Comparison of ENCODE assay signal across 8 cellular contexts in genomic region chr17:64847504-64848466, GRCh38.
DNase-seq lines count a peak whose midpoint lies in the region; ATAC-seq, FAIRE-seq and TF ChIP-seq lines count a peak whose summit lies in the region.
"Not testable (repeated sequence)": the region's sequence is repeated elsewhere in the genome, so short reads cannot be mapped to it uniquely, and the experiment has no call there.

No MANE protein-coding gene starts in this region.

- not testable (repeated sequence) for H3K4me3 ChIP-seq in Caco-2 (ENCODE audit: low read depth, low read length); K562; heart right ventricle; osteoblast (ENCODE audit: insufficient read depth, low read length)

- H3K9me3 Mint-ChIP-seq in Caco-2 (ENCODE audit: unreplicated experiment); activated CD4-positive, alpha-beta T cell treated with anti-CD3 and anti-CD28 coated beads, Interleukin-2, amount 10 ng/mL, durations not matched to agents 7 days and 5 days: not testable (repeated sequence)

- H2AFZ ChIP-seq in K562 (ENCODE audit: low read depth, low read length) = 0 out of 2 replicates have a peak overlapping the region, but pooled peaks have one; percentile 48
- not testable (repeated sequence) for H2AFZ ChIP-seq in osteoblast (ENCODE audit: low read length)

- intact Hi-C loops in Caco-2 (cut with micrococcal nuclease; ENCODE audit: unreplicated experiment); heart right ventricle (cut with DNase I): not testable (repeated sequence)
- intact Hi-C loops in K562 (cut with micrococcal nuclease) = loop anchor here (5.0 kb wide), 1 partner anchor 90 kb away; no protein-coding TSS in a partner anchor

- CTCF ChIA-PET in Caco-2 (lab: Charles Lee) = not testable (repeated sequence)
- CTCF ChIA-PET in activated CD4-positive, alpha-beta T cell treated with anti-CD3 and anti-CD28 coated beads, Interleukin-2, amount 10 ng/mL, durations not matched to agents 7 days and 5 days (lab: Charles Lee) = interaction anchor here (0.6 kb wide), 1 partner anchor 8 kb away, joined by 5 read pairs; no protein-coding TSS in a partner anchor
- CTCF ChIA-PET in K562 (lab: Yijun Ruan, JAX; ENCODE audit: low intra/inter-chr PET ratio) = interaction anchor here (1.4 kb wide), 1 partner anchor 91 kb away, joined by 4 read pairs; no protein-coding TSS in a partner anchor

- not testable (repeated sequence) for H3K4me1 ChIP-seq in Caco-2; heart right ventricle; osteoblast (ENCODE audit: insufficient read depth, low read length)
- H3K4me1 ChIP-seq in K562 (replicated peaks in 1 of 2; ENCODE audit: control insufficient read depth in 2 of 2, insufficient read depth in 2 of 2, low read length in 2 of 2) = peaks cover 0 to 16% of the 10 kb centered on the region in 2 experiments; a peak in 2 of 5 replicates

- 39% methylated on average over 22 of the region's 49 CpGs for WGBS in K562 (ENCODE audit: insufficient coverage, low coverage, missing lambda C conversion rate)
- WGBS in heart right ventricle, 2 donors = 54 to 55% methylated on average over 44 to 46 of the region's 49 CpGs

- H3K9me1 ChIP-seq in K562 (ENCODE audit: control insufficient read depth, insufficient read depth, low read length) = not testable (repeated sequence)

- not testable (repeated sequence) for H3K4me2 ChIP-seq in K562 (ENCODE audit: insufficient read depth, low read length); osteoblast (ENCODE audit: insufficient read depth, low read length)

- H3K27me3 ChIP-seq in Caco-2 (replicated peaks; ENCODE audit: control insufficient read depth, insufficient read depth, low read length); K562 (ENCODE audit: control insufficient read depth in 2 of 2, insufficient read depth in 2 of 2, low read length in 2 of 2); heart right ventricle; osteoblast (ENCODE audit: insufficient read depth, low read length): not testable (repeated sequence)

- H3K79me2 ChIP-seq in K562 (ENCODE audit: control insufficient read depth, insufficient read depth, low read length); osteoblast (ENCODE audit: insufficient read depth, low read length): not testable (repeated sequence)

- H3K27ac ChIP-seq in K562 (ENCODE audit: extremely low read depth, low read depth, low read length); heart right ventricle; osteoblast (ENCODE audit: low read depth, low read length): not testable (repeated sequence)

- TF ChIP-seq EP300 in K562 (IDR thresholded peaks at IDR 0.05; ENCODE audit: low read length) = not testable (repeated sequence)

- not testable (repeated sequence) for TF ChIP-seq POLR2A in K562 (conservative IDR thresholded peaks at IDR 0.05)

- POLR2A ChIA-PET in Caco-2 (lab: Charles Lee); activated CD4-positive, alpha-beta T cell treated with anti-CD3 and anti-CD28 coated beads, Interleukin-2, amount 10 ng/mL, durations not matched to agents 7 days and 5 days (lab: Charles Lee); K562 (lab: Yijun Ruan, JAX): not testable (repeated sequence)

- not testable (repeated sequence) for H3K4me1 Mint-ChIP-seq in Caco-2 (ENCODE audit: low read depth, unreplicated experiment); activated CD4-positive, alpha-beta T cell treated with anti-CD3 and anti-CD28 coated beads, Interleukin-2, amount 10 ng/mL, durations not matched to agents 7 days and 5 days

- not testable (repeated sequence) for H3K36me3 ChIP-seq in Caco-2 (ENCODE audit: control insufficient read depth, insufficient read depth, low read length); K562 (ENCODE audit: control insufficient read depth, insufficient read depth, low read length); heart right ventricle; osteoblast (ENCODE audit: insufficient read depth, low read length)

- H3K4me3 Mint-ChIP-seq in Caco-2 (ENCODE audit: unreplicated experiment); activated CD4-positive, alpha-beta T cell treated with anti-CD3 and anti-CD28 coated beads, Interleukin-2, amount 10 ng/mL, durations not matched to agents 7 days and 5 days: not testable (repeated sequence)

- not testable (repeated sequence) for H3K9me3 ChIP-seq in Caco-2; K562 (replicated peaks; ENCODE audit: control insufficient read depth, insufficient read depth, low read depth, low read length); heart right ventricle; osteoblast (ENCODE audit: low read depth, low read length)

- FAIRE-seq in HTR-8/SVneo (lab: Jason Lieb, UNC); K562 (lab: Jason Lieb, UNC): not testable (repeated sequence)

- H3K27ac Mint-ChIP-seq in Caco-2 (ENCODE audit: unreplicated experiment); activated CD4-positive, alpha-beta T cell treated with anti-CD3 and anti-CD28 coated beads, Interleukin-2, amount 10 ng/mL, durations not matched to agents 7 days and 5 days: not testable (repeated sequence)

- H3K27me3 Mint-ChIP-seq in Caco-2 (ENCODE audit: insufficient read depth, unreplicated experiment); activated CD4-positive, alpha-beta T cell treated with anti-CD3 and anti-CD28 coated beads, Interleukin-2, amount 10 ng/mL, durations not matched to agents 7 days and 5 days: not testable (repeated sequence)

- DNase-seq in Caco-2 (peak; percentile 59 to 74), HTR-8/SVneo (ENCODE audit: insufficient read length, low spot score) (peak; percentile 41), NOMO-1 treated with DMSO at 0.1 percent for 48 hours (lab: John Stamatoyannopoulos, UW; ENCODE audit: unreplicated experiment) (peak; percentile 16), K562 (ENCODE audit: extremely low read depth in 1 of 4, low spot score in 3 of 4) (peak; percentile 39 to 80 (median 49)), heart right ventricle (peak; percentile 59 to 74), osteoblast (ENCODE audit: insufficient read length, low spot score, missing footprints) (peak; percentile 47)
- peak; percentile 77 for DNase-seq in activated CD4-positive, alpha-beta T cell treated with anti-CD3 and anti-CD28 coated beads, Interleukin-2, amount 10 ng/mL, durations not matched to agents 7 days and 5 days
- DNase-seq in stimulated activated CD8-positive, alpha-beta memory T cell treated with anti-CD3 and anti-CD28 coated beads, Interleukin-7, amount 100 ng/mL, for 4 hours (ENCODE audit: low read depth in 2 of 2) = peak; percentile 43 to 50

- not testable (repeated sequence) for BruUV-seq in Caco-2 (replicated peaks; lab: Mats Ljungman, UMichigan); K562 (replicated peaks; lab: Mats Ljungman, UMichigan)

- ATAC-seq in K562 (peak; percentile 93), heart right ventricle (peak in 6 of 8 donors; percentile 67 to 86 (median 80))

- TF ChIP-seq RAD21 in K562 (CRISPR knock-in tag; conservative IDR thresholded peaks at IDR 0.05 in 1 of 2, IDR thresholded peaks at IDR 0.05 in 1 of 2) = peak; percentile 30 to 73; a peak in 2 of 4 replicates

- TF ChIP-seq CTCF in Caco-2 (IDR thresholded peaks at IDR 0.05; ENCODE audit: insufficient read depth in 1 of 2, low read depth in 1 of 2, low read length in 1 of 2, severe bottlenecking in 1 of 2, unreplicated experiment in 1 of 2) (peak; percentile 48 to 67), K562 (IDR thresholded peaks at IDR 0.05 in 2 of 3, conservative IDR thresholded peaks at IDR 0.05 in 1 of 3; ENCODE audit: insufficient read depth in 2 of 3, low read depth in 1 of 3, low read length in 3 of 3) (peak; percentile 54 to 65 (median 64)), heart right ventricle (IDR thresholded peaks at IDR 0.05) (peak; percentile 46 to 69 (median 64)), osteoblast (IDR thresholded peaks at IDR 0.05; ENCODE audit: extremely low read depth, low read depth, low read length) (peak; percentile 54)

- in situ Hi-C loops in K562 (cut with MboI) = not testable (repeated sequence)

- not testable (repeated sequence) for H3K36me3 Mint-ChIP-seq in Caco-2 (ENCODE audit: insufficient read depth, unreplicated experiment); activated CD4-positive, alpha-beta T cell treated with anti-CD3 and anti-CD28 coated beads, Interleukin-2, amount 10 ng/mL, durations not matched to agents 7 days and 5 days (ENCODE audit: low read depth)

- H4K20me1 ChIP-seq in K562 (replicated peaks; ENCODE audit: control insufficient read depth, insufficient read depth, low read length); osteoblast (ENCODE audit: insufficient read depth, low read length): not testable (repeated sequence)

- H3K9ac ChIP-seq in K562 (ENCODE audit: insufficient read depth in 1 of 2, low read depth in 2 of 2, low read length in 2 of 2) = not testable (repeated sequence)

TF ChIP-seq in K562, 482 proteins besides CTCF, POLR2A, EP300 and RAD21 (continues in another document):
- peak; percentile 79 for TF ChIP-seq CTCFL (IDR thresholded peaks at IDR 0.05; ENCODE audit: borderline replicate concordance, insufficient read depth, low read depth, low read length, poor library complexity, severe bottlenecking)

Comparison
In these comparisons a context has a peak if more than half of its experiments do, and no peak if none do; other contexts are left out.
1. DNase-seq: peak in every context shown above with its lines; median percentile 77 in activated CD4-positive, alpha-beta T cell treated with anti-CD3 and anti-CD28 coated beads, Interleukin-2, amount 10 ng/mL, durations not matched to agents 7 days and 5 days; 66 in Caco-2; 66 in heart right ventricle; 49 in K562; 47 in osteoblast; 46 in stimulated activated CD8-positive, alpha-beta memory T cell treated with anti-CD3 and anti-CD28 coated beads, Interleukin-7, amount 100 ng/mL, for 4 hours; 41 in HTR-8/SVneo; 16 in NOMO-1 treated with DMSO at 0.1 percent for 48 hours.